Comparison of ENCODE assay signal across 20 cellular contexts in the genomic region with DNA sequence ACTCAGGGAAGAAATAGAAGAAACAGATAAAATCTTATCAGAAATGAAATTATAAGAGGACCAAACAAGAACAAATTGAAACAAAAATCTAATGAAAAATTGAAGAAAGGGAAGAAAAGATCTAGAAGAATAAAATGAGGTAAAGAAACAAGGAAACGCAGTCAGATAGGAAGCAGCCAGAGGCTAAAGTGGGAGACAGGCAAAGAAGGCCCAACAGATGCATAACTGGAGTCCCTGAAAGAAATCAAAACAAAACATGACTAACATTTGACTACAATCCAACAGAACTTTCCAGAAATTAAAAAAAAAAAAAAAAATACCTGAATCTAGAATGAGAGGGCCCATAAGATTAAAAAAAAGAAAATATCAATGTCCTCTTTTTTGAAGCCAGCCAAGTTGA.
A peak's percentile ranks its signal among the peaks of the same experiment; 100 is the strongest.
DNase-seq lines count a peak whose midpoint lies in the region; ATAC-seq and TF ChIP-seq lines count a peak whose summit lies in the region.
"Had no signal": no experiment of that assay in that cellular context is flagged by ENCODE, and none has a peak within 500 bp of the region (broad histone marks: within the 10 kb centered on the region; RNA-seq: fewer than 3 reads in every experiment).

No MANE protein-coding gene starts in this region.

- CTCF ChIA-PET in RWPE1 (lab: Yijun Ruan, JAX), result interaction anchor here (0.7 kb wide), 1 partner anchor 272 kb away, joined by 3 read pairs; no protein-coding TSS in a partner anchor

- DNase-seq in EH (ENCODE audit: low read depth) (peak; percentile 8), RWPE1 (ENCODE audit: low spot score) (no peak), foreskin keratinocyte (peak in 1 of 2 donors; percentile 28), ovary (no peak), GM03348 (ENCODE audit: low spot score) (no peak)
- DNase-seq: activated CD4-positive, alpha-beta T cell treated with anti-CD3 and anti-CD28 coated beads, Interleukin-2, amount 50 U/mL, for 4 hours; activated naive CD4-positive, alpha-beta T cell; activated T-cell treated with anti-CD3 and anti-CD28 coated beads for 4 hours; CD4-positive, alpha-beta T cell; DMS153; GF-D8; head of caudate nucleus; KG1; left ventricle myocardium superior; NCI-H2029 treated with DMSO at 0.1 percent for 48 hours; NCI-H526; stimulated activated CD8-positive, alpha-beta memory T cell treated with anti-CD3 and anti-CD28 coated beads, Interleukin-4, amount 100 ng/mL, for 48 hours had no signal

- intact Hi-C loops in ovary (cut with DNase I), result no loop called here

- ATAC-seq in foreskin keratinocyte (no peak), HG02571 (IDR thresholded peaks at IDR 0.05; ENCODE audit: unreplicated experiment) (no peak), HG03280 (IDR thresholded peaks at IDR 0.05; ENCODE audit: unreplicated experiment) (no peak)
- ATAC-seq: left ventricle myocardium superior had no signal

- H3K4me3 ChIP-seq in ovary, result no peak overlapping the region

- TF ChIP-seq CTCF in RWPE1 (conservative IDR thresholded peaks at IDR 0.05; ENCODE audit: low read depth), result no peak
- TF ChIP-seq CTCF in foreskin keratinocyte (conservative IDR thresholded peaks at IDR 0.05), result no peak
- TF ChIP-seq CTCF in ovary (IDR thresholded peaks at IDR 0.05), result no peak

- peaks cover 15% of the 10 kb centered on the region for H3K4me1 ChIP-seq in foreskin keratinocyte
- H3K4me1 ChIP-seq in ovary (ENCODE audit: insufficient read depth), result no peaks in the 10 kb centered on the region

- peaks cover 0 to 7% of the 10 kb centered on the region in 2 donors for H3K9me3 ChIP-seq in ovary

- H3K27me3 ChIP-seq in foreskin keratinocyte (no peaks in the 10 kb centered on the region), ovary (no peaks in the 10 kb centered on the region)

- POLR2A ChIA-PET in RWPE1 (lab: Yijun Ruan, JAX; ENCODE audit: low non-redundant PET), result no interaction called here

- 94 to 100% (median 100%) methylated on average over 1 of the region's 1 CpG for WGBS in ovary, 3 donors

- no peak for TF ChIP-seq POLR2A in ovary (IDR thresholded peaks at IDR 0.05)

- H3K27ac ChIP-seq in RWPE1 (peak overlapping the region; percentile 93), cingulate gyrus (ENCODE audit: low read depth, low read length) (peak overlapping the region; percentile 84), foreskin keratinocyte (peak overlapping the region; percentile 95), ovary (no peak overlapping the region)

- TF ChIP-seq EP300 in ovary (IDR thresholded peaks at IDR 0.05), result no peak

- no peaks in the 10 kb centered on the region for H3K36me3 ChIP-seq in ovary

Comparison
In these comparisons a context has a peak if more than half of its experiments do, and no peak if none do; other contexts are left out.
1. H3K27ac ChIP-seq: peak in RWPE1 (single experiment), cingulate gyrus (single experiment) and foreskin keratinocyte (single experiment); none in ovary (0 of 2).